ENCODE assay signal across 8 cellular contexts in the genomic region with DNA sequence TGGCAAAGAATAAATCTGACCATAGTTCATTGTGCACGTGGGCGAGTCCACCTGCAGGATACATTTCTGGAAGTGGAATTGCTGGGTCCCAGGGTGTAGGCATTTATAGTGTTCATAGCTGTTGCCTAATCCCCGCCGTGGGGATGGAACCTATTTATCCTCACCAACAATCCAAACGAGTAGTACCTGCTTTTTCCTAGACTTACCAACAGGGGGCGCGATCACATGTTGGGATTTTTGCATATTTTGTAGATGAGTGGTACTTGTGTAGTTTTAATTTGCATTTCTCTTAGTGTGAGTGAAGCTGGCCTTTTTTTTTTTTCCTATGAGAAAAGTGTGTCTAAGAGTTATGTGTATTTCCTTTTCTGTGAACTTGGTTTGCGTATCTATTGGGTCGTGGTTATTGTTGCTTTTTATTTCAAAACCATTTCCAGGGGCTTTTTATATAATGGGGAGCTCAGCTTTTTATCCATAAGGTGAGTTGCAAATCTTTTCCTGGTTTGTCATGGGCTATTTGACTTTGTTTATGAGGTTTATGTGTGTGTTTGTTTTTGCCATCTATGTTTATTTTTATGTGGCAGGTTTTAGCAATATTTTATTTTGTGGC.
DNase-seq lines count a peak whose midpoint lies in the region; ATAC-seq and TF ChIP-seq lines count a peak whose summit lies in the region.

No MANE protein-coding gene starts in this region.

- intact Hi-C loops in Right ventricle myocardium superior (cut with DNase I) (loop anchor here (5.0 kb wide), 1 partner anchor 77 kb away; no protein-coding TSS in a partner anchor), Right ventricle myocardium inferior (cut with DNase I) (loop anchor here (2.0 kb wide), 1 partner anchor 79 kb away; no protein-coding TSS in a partner anchor)

- H3K4me1 Mint-ChIP-seq in chondrocyte (ENCODE audit: low read depth) = peaks cover 18% of the 10 kb centered on the region

- DNase-seq in Right ventricle myocardium superior (no peak), Right ventricle myocardium inferior (ENCODE audit: missing footprints) (no peak), NCI-H446 treated with DMSO at 0.1 percent for 48 hours (lab: John Stamatoyannopoulos, UW) (peak; percentile 25), chondrocyte (ENCODE audit: low spot score) (peak; percentile 4)
- peak; percentile 77 for DNase-seq in activated CD4-positive, alpha-beta T cell treated with anti-CD3 and anti-CD28 coated beads for 48 hours
- peak; percentile 43 to 45 (median 45) for DNase-seq in stimulated activated CD4-positive, alpha-beta T cell treated with anti-CD3 and anti-CD28 coated beads, TNF-alpha, amount 100 ng/mL, for 48 hours (ENCODE audit: low read depth in 3 of 3)

- no peak overlapping the region for H3K9ac ChIP-seq in liver (ENCODE audit: low read depth in 1 of 2, low read length in 2 of 2)

- no peak overlapping the region for H3K27ac ChIP-seq in liver (ENCODE audit: low read depth in 1 of 2, low read length in 2 of 2)

- no peaks in the 10 kb centered on the region for H3K27me3 Mint-ChIP-seq in chondrocyte (ENCODE audit: low read depth)

- no peaks in the 10 kb centered on the region for H3K9me3 Mint-ChIP-seq in chondrocyte (ENCODE audit: low read depth)

- TF ChIP-seq RAD21 in liver (IDR thresholded peaks at IDR 0.05) = peak; percentile 87 to 89

- H3K36me3 ChIP-seq in liver (ENCODE audit: control insufficient read depth in 4 of 4, insufficient read depth in 3 of 4, low read depth in 1 of 4, low read length in 3 of 4) = no peaks in the 10 kb centered on the region

- no peak overlapping the region for H3K27ac Mint-ChIP-seq in chondrocyte (ENCODE audit: unreplicated experiment)

- H3K9me3 ChIP-seq in liver (ENCODE audit: control insufficient read depth in 4 of 4, low read length in 3 of 4) = no peaks in the 10 kb centered on the region

- H3K36me3 Mint-ChIP-seq in chondrocyte (ENCODE audit: low read depth) = no peaks in the 10 kb centered on the region

- 20% methylated on average over 9 of the region's 9 CpGs for WGBS in liver

- no peaks in the 10 kb centered on the region for H3K27me3 ChIP-seq in liver (ENCODE audit: control insufficient read depth in 4 of 4, insufficient read depth in 4 of 4, low read length in 3 of 4)

- H3K4me3 Mint-ChIP-seq in chondrocyte (ENCODE audit: unreplicated experiment) = no peak overlapping the region

- H3K4me3 ChIP-seq in liver (ENCODE audit: low read depth in 1 of 3, low read length in 3 of 3) = no peak overlapping the region

- ATAC-seq in Right ventricle myocardium superior (ENCODE audit: poor library complexity) = peak; percentile 42
- no peak for ATAC-seq in Right ventricle myocardium inferior
- ATAC-seq in GM21825 (IDR thresholded peaks at IDR 0.05; ENCODE audit: unreplicated experiment) = no peak

- peak; percentile 91 for TF ChIP-seq CTCF in chondrocyte (IDR thresholded peaks at IDR 0.05)
- TF ChIP-seq CTCF in liver (IDR thresholded peaks at IDR 0.05; ENCODE audit: low read depth, low read length, missing input control) = peak; percentile 77

- H3K4me1 ChIP-seq in liver (ENCODE audit: control insufficient read depth in 4 of 4, insufficient read depth in 4 of 4, low read length in 3 of 4) = no peaks in the 10 kb centered on the region

TF ChIP-seq in liver, 16 proteins besides CTCF, POLR2A, EP300 and RAD21:
- TF ChIP-seq EGR1 (IDR thresholded peaks at IDR 0.05; ENCODE audit: low read depth in 2 of 2) = no peak
- peak in 1 of 2 donors; percentile 5 for TF ChIP-seq HNF4A (conservative IDR thresholded peaks at IDR 0.05)
- TF ChIP-seq GABPA (IDR thresholded peaks at IDR 0.05 in 1 of 2, conservative IDR thresholded peaks at IDR 0.05 in 1 of 2) = no peak
- no peak for TF ChIP-seq TAF1 (conservative IDR thresholded peaks at IDR 0.05)
- TF ChIP-seq JUND (IDR thresholded peaks at IDR 0.05) = peak in 1 of 2 donors; percentile 21

Comparison
In these comparisons a context has a peak if more than half of its experiments do, and no peak if none do; other contexts are left out.
1. DNase-seq: peak in NCI-H446 treated with DMSO at 0.1 percent for 48 hours (single experiment), activated CD4-positive, alpha-beta T cell treated with anti-CD3 and anti-CD28 coated beads for 48 hours (single experiment), chondrocyte (single experiment) and stimulated activated CD4-positive, alpha-beta T cell treated with anti-CD3 and anti-CD28 coated beads, TNF-alpha, amount 100 ng/mL, for 48 hours (3 of 3); none in Right ventricle myocardium superior (single experiment) and Right ventricle myocardium inferior (single experiment).